In genomic region chr3:189267981-189268613, GRCh38 we compare ENCODE assay signal across 1 cellular context.
TF ChIP-seq lines count a peak whose summit lies in the region.

No MANE protein-coding gene starts in this region.

TF ChIP-seq in GM23338, 12 proteins besides CTCF, POLR2A, EP300 and RAD21 (continued from another document):
- TF ChIP-seq ZNF462 (CRISPR knock-in tag; IDR thresholded peaks at IDR 0.05) = no peak
- no peak for TF ChIP-seq ZNF331 (CRISPR knock-in tag; IDR thresholded peaks at IDR 0.05; ENCODE audit: low read depth)
- no peak for TF ChIP-seq JUNB (IDR thresholded peaks at IDR 0.05; ENCODE audit: unreplicated experiment)
- TF ChIP-seq ZNF114 (CRISPR knock-in tag; IDR thresholded peaks at IDR 0.05) = no peak
- no peak for TF ChIP-seq STAT1 (IDR thresholded peaks at IDR 0.05; ENCODE audit: unreplicated experiment)
- no peak for TF ChIP-seq EZH2phosphoT487 (IDR thresholded peaks at IDR 0.05; ENCODE audit: unreplicated experiment)
